In the genomic region with DNA sequence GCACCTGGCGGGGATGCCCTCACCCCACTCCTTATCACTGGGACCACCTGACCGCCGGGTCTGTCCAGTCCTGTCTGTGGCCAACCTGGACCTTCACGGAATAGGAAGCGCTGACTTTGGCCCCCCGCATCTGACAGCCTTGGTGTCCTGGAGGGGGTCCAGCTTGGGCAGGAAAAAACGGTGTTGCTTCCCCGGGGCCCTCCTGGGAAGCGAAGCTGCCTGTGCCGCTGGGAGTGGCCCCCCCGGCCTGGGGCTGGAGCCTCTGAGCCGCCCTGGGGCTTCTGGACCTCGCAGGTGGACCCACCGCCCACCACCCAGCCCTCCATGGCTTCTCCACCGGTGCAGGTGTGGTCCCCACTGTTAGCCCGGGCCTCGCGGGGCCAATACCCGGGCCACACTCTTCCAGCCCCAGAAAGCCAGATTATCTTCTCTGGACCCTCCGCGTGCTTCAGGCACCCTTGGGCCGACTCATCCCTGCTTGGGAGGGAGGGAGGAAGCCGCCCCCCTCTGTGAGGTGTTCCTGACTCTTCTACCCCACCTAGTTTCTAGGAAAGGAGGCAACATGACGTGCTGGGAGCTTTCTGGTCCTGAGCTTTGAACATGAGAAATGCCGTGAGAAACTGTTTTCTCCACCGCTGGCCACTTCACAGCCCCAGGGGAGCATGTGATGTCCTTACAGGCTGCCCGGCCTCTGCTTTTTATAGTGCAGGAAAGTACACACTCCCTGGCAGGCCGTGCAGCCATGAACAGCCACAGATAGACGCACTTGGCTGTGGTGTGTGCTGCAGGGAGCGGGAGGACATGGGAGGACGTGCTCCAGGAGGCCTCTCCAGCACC, we compare ENCODE assay signal across 1 cellular context.
TF ChIP-seq lines count a peak whose summit lies in the region.

No MANE protein-coding gene starts in this region.

TF ChIP-seq in IMR-90, 13 proteins besides CTCF, POLR2A, EP300 and RAD21:
- no peak for TF ChIP-seq CEBPB (IDR thresholded peaks at IDR 0.05; ENCODE audit: low read depth, low read length)
- TF ChIP-seq FOS (IDR thresholded peaks at IDR 0.05; ENCODE audit: low read depth, low read length): no peak
- no peak for TF ChIP-seq ELK1 (IDR thresholded peaks at IDR 0.05; ENCODE audit: borderline replicate concordance, low read depth, low read length)
- TF ChIP-seq SMC3 (IDR thresholded peaks at IDR 0.05; ENCODE audit: low read depth, low read length): no peak
- TF ChIP-seq MAFK (IDR thresholded peaks at IDR 0.05; ENCODE audit: low read depth, low read length): no peak
- no peak for TF ChIP-seq BHLHE40 (IDR thresholded peaks at IDR 0.05; ENCODE audit: low read depth, low read length)
- TF ChIP-seq MXI1 (IDR thresholded peaks at IDR 0.05; ENCODE audit: borderline replicate concordance, low read depth, low read length): no peak
- no peak for TF ChIP-seq MAZ (IDR thresholded peaks at IDR 0.05; ENCODE audit: borderline replicate concordance, low read depth, low read length)
- TF ChIP-seq RFX5 (IDR thresholded peaks at IDR 0.05; ENCODE audit: low read depth, low read length): no peak
- TF ChIP-seq, protein P1, sequence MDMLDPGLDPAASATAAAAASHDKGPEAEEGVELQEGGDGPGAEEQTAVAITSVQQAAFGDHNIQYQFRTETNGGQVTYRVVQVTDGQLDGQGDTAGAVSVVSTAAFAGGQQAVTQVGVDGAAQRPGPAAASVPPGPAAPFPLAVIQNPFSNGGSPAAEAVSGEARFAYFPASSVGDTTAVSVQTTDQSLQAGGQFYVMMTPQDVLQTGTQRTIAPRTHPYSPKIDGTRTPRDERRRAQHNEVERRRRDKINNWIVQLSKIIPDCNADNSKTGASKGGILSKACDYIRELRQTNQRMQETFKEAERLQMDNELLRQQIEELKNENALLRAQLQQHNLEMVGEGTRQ (IDR thresholded peaks at IDR 0.05; ENCODE audit: low read depth, low read length): no peak
- TF ChIP-seq CHD1 (IDR thresholded peaks at IDR 0.05; ENCODE audit: low read depth, low read length): no peak
- no peak for TF ChIP-seq RCOR1 (IDR thresholded peaks at IDR 0.05; ENCODE audit: insufficient replicate concordance, low read length)
- no peak for TF ChIP-seq NFE2L2 (IDR thresholded peaks at IDR 0.05; ENCODE audit: low read depth, low read length)
TF ChIP-seq in IMR-90: peak in this region for 0.
